In the genomic region with DNA sequence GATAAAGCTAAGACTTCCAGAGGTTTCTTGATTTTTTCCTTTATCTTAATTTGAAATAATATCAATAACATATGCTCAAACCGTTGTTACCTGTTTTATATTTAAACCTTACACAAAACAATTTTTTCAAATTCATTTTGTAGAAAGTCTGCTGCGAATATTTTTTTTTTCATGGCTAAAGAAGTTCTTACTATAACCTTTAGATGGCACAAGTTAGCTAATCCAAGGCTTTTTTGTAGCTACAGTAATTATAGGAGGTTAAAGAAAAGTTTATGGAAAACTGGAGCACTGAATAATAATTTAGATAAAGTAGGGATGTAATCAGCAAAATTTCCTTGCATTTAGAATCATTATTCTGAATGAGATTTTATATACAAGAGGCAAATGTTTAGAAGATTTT, we compare ENCODE assay signal across 9 cellular contexts.
DNase-seq lines count a peak whose midpoint lies in the region; ATAC-seq and TF ChIP-seq lines count a peak whose summit lies in the region.
"Had no signal": no experiment of that assay in that cellular context is flagged by ENCODE, and none has a peak within 500 bp of the region (broad histone marks: within the 10 kb centered on the region; RNA-seq: fewer than 3 reads in every experiment).

No MANE protein-coding gene starts in this region.

- no peaks in the 10 kb centered on the region for H4K20me1 ChIP-seq in hepatocyte (ENCODE audit: insufficient read depth, poor library complexity, severe bottlenecking)

- no peak overlapping the region for H2AFZ ChIP-seq in hepatocyte

- H3K9me2 ChIP-seq in hepatocyte (replicated peaks; ENCODE audit: insufficient read depth): no peaks in the 10 kb centered on the region

- H3K4me2 ChIP-seq in hepatocyte: no peak overlapping the region

- H3K27ac ChIP-seq in hepatocyte: no peak overlapping the region

- H3K27me3 ChIP-seq in hepatocyte: no peaks in the 10 kb centered on the region

- 19% methylated on average over 2 of the region's 2 CpGs for WGBS in hepatocyte (ENCODE audit: low lambda C conversion rate, missing lambda C conversion rate)

- no peak overlapping the region for H3K4me3 ChIP-seq in hepatocyte
- H3K4me3 ChIP-seq: HAP-1 had no signal

- H3K36me3 ChIP-seq in hepatocyte (replicated peaks; ENCODE audit: insufficient read depth, low read depth): no peaks in the 10 kb centered on the region
- H3K36me3 ChIP-seq: HAP-1 had no signal

- peak; percentile 62 for TF ChIP-seq CTCF in AG09319 (IDR thresholded peaks at IDR 0.05; ENCODE audit: low read depth, low read length)
- TF ChIP-seq CTCF in hepatocyte (IDR thresholded peaks at IDR 0.05; ENCODE audit: poor library complexity): peak; percentile 85

- H3K4me1 ChIP-seq in hepatocyte (ENCODE audit: insufficient read depth): no peaks in the 10 kb centered on the region
- H3K4me1 ChIP-seq: HAP-1 had no signal

- DNase-seq in AG09319 (ENCODE audit: extremely low read depth, low read depth) (peak; percentile 27), HS-5 (ENCODE audit: low read depth) (peak; percentile 20), SK-MEL-5 (ENCODE audit: low read depth, low spot score) (peak; percentile 48), hepatocyte (ENCODE audit: low spot score) (peak; percentile 53), Ammon's horn (ENCODE audit: low spot score) (no peak)
- no peak for DNase-seq in stimulated activated naive CD4-positive, alpha-beta T cell treated with Interleukin-2 at 50 U/mL for 16 hours (lab: John Stamatoyannopoulos, UW)

- no peaks in the 10 kb centered on the region for H3K79me2 ChIP-seq in hepatocyte

- H3K9me3 ChIP-seq in hepatocyte (ENCODE audit: low read depth): no peaks in the 10 kb centered on the region

- ATAC-seq in GM18907 (IDR thresholded peaks at IDR 0.05; ENCODE audit: unreplicated experiment) (no peak), GM18519 (IDR thresholded peaks at IDR 0.05; ENCODE audit: low FRiP score, unreplicated experiment) (no peak)

- in situ Hi-C loops in SK-MEL-5 (cut with HindIII; ENCODE audit: low pct_unique_long_range_greater_than_20kb, low sequenced_read_pairs): no loop called here

Comparison
In these comparisons a context has a peak if more than half of its experiments do, and no peak if none do; other contexts are left out.
1. DNase-seq: peak in AG09319 (single experiment), HS-5 (single experiment), SK-MEL-5 (single experiment) and hepatocyte (single experiment); none in stimulated activated naive CD4-positive, alpha-beta T cell treated with Interleukin-2 at 50 U/mL for 16 hours (single experiment) and Ammon's horn (single experiment).